In genomic region chr3:32975891-32976290, GRCh38 we compare ENCODE assay signal across 1 cellular context.
TF ChIP-seq lines count a peak whose summit lies in the region.

No MANE protein-coding gene starts in this region.

TF ChIP-seq in GM23338, 12 proteins besides CTCF, POLR2A, EP300 and RAD21 (continued from another document):
- TF ChIP-seq REST (IDR thresholded peaks at IDR 0.05; ENCODE audit: unreplicated experiment) = no peak
- no peak for TF ChIP-seq ZNF331 (CRISPR knock-in tag; IDR thresholded peaks at IDR 0.05; ENCODE audit: low read depth)
- TF ChIP-seq EZH2 (IDR thresholded peaks at IDR 0.05; ENCODE audit: low read depth, unreplicated experiment) = no peak
- no peak for TF ChIP-seq ZNF114 (CRISPR knock-in tag; IDR thresholded peaks at IDR 0.05)
- TF ChIP-seq EZH2phosphoT487 (IDR thresholded peaks at IDR 0.05; ENCODE audit: unreplicated experiment) = no peak
